29 cellular contexts compared by ENCODE assay signal in genomic region chr4:167101035-167101434, GRCh38.
"Had no signal": no experiment of that assay in that cellular context is flagged by ENCODE, and none has a peak within 500 bp of the region (broad histone marks: within the 10 kb centered on the region; RNA-seq: fewer than 3 reads in every experiment).

No MANE protein-coding gene starts in this region.

- DNase-seq: activated B cell treated with CpG ODN at 0.5 μM for 24 hours; activated CD4-positive, alpha-beta T cell treated with anti-CD3 and anti-CD28 coated beads for 1 hour; activated CD4-positive, alpha-beta T cell treated with anti-CD3 and anti-CD28 coated beads, Interleukin-2, amount 10 ng/mL, durations not matched to agents 24 days and 14 days; activated CD4-positive, alpha-beta T cell treated with anti-CD3 and anti-CD28 coated beads, Interleukin-2, amount 50 U/mL, for 48 hours; activated CD8-positive, alpha-beta memory T cell treated with anti-CD3 and anti-CD28 coated beads, Interleukin-2, amount 10 ng/mL, durations not matched to agents 7 days and 5 days; activated effector memory CD4-positive, alpha-beta T cell treated with Interleukin-2 at 50 U/mL for 16 hours; activated naive CD4-positive, alpha-beta T cell; activated T-cell treated with anti-CD3 and anti-CD28 coated beads, Interleukin-2, amount 50 U/mL, for 24 hours; body of pancreas; Karpas-422; MM.1S; NCI-H146; NCI-H187 treated with DMSO at 0.1 percent for 48 hours; NCI-H2171; NCI-H2227 treated with DMSO at 0.1 percent for 48 hours; NCI-H446 treated with DMSO at 0.1 percent for 48 hours; NCI-H524 treated with DMSO at 0.1 percent for 48 hours; NCI-H82; OCI-M1; Right ventricle myocardium superior; RPMI8226; SJCRH30; SK-N-SH; SW 1271 had no signal

- ATAC-seq: activated CD8-positive, alpha-beta memory T cell treated with anti-CD3 and anti-CD28 coated beads, Interleukin-2, amount 10 ng/mL, durations not matched to agents 7 days and 5 days; body of pancreas; K562; Panc1 had no signal

- H3K4me1 ChIP-seq: ascending aorta, body of pancreas had no signal

- FAIRE-seq: bronchial epithelial cell, K562, TTC549 had no signal

- H3K36me3 ChIP-seq: ascending aorta, SJCRH30 had no signal

- H3K9ac ChIP-seq: SK-N-SH had no signal

- H3K27me3 ChIP-seq: ascending aorta, body of pancreas, SJCRH30 had no signal

- H3K9me3 ChIP-seq: ascending aorta, body of pancreas, SJCRH30, SK-N-SH had no signal

- H3K4me3 ChIP-seq: ascending aorta, body of pancreas, K562, SJCRH30 had no signal

- H3K27ac ChIP-seq: ascending aorta, body of pancreas had no signal

- H3K4me2 ChIP-seq: SK-N-SH had no signal
